Comparison of ENCODE assay signal across 8 cellular contexts in the genomic region with DNA sequence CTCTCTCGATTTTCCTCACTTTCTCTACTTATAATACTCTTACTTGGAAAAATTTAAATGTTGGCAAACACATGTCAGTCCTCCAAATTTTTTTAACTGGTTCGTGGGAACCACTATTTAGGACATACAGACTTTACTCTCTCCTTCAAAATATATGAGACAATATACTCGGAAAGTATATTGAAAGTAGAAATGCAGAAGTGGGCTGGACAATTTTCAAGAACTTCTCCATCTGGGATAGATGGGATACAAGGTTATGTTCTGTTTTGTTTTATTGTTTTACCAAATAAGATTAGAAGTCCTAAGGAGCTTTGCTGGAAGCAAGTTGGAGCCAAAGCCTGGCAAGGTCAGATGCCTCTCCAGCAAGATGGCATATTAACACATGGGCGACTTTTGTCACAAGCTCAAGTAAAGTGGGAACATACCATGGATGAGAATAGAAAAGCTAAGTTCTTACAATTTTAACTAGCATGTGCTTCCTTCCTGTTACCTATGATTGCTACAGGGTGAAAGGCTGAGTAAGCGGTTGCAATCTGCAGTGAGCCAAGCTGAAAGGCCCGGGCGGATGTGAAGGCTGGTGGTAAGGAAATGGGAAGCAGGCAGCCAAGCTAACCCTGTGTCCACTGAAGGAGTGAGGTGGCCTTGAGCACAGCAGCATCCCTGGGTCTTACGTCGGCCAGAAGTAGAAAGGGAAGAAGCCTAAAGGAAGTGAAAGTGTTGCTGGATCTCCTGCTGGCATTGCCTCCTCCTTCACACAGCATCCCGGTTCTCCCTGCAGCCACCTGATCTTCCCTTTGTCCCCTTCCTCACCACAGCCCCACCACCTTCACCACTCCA. TPM values are rescaled to one million over a fixed set of nuclear protein-coding genes. Genes with fewer than 3 reads are reported as not detected.
A peak's percentile ranks its signal among the peaks of the same experiment; 100 is the strongest.
DNase-seq lines count a peak whose midpoint lies in the region; ATAC-seq and TF ChIP-seq lines count a peak whose summit lies in the region.

No MANE protein-coding gene starts in this region.

- peaks cover 0 to 100% (median 41%) of the 10 kb centered on the region in 4 donors for H3K4me1 ChIP-seq in tibial artery

- no peak overlapping the region for H3K4me3 ChIP-seq in tibial artery

- H3K27ac Mint-ChIP-seq in activated naive CD4-positive, alpha-beta T cell treated with anti-CD3 and anti-CD28 coated beads, Interleukin-2, amount 50 U/mL, for 24 hours: peak overlapping the region; percentile 93

- peaks cover 0 to 5% (median 0%) of the 10 kb centered on the region in 3 donors for H3K36me3 ChIP-seq in tibial artery

- no peaks in the 10 kb centered on the region for H3K9me3 ChIP-seq in tibial artery

- intact Hi-C loops in tibial artery (cut with DNase I; ENCODE audit: low total_unique reads): no loop called here

- peak; percentile 43 for ATAC-seq in GM19043 (IDR thresholded peaks at IDR 0.05; ENCODE audit: low read depth, unreplicated experiment)
- no peak for ATAC-seq in HG02938 (IDR thresholded peaks at IDR 0.05; ENCODE audit: unreplicated experiment)
- no peak for ATAC-seq in HG03039 (IDR thresholded peaks at IDR 0.05; ENCODE audit: unreplicated experiment)

- H3K27me3 Mint-ChIP-seq in activated naive CD4-positive, alpha-beta T cell treated with anti-CD3 and anti-CD28 coated beads, Interleukin-2, amount 50 U/mL, for 24 hours: no peaks in the 10 kb centered on the region

- no peak for TF ChIP-seq CTCF in tibial artery (IDR thresholded peaks at IDR 0.05)

- DNase-seq in NAMALWA (ENCODE audit: low spot score) (peak; percentile 52), lung microvascular endothelial cell (ENCODE audit: low read depth in 2 of 2) (peak; percentile 25 to 92), tibial artery (peak; percentile 70 to 78), NCI-H1092 treated with DMSO at 0.1 percent for 48 hours (lab: John Stamatoyannopoulos, UW) (no peak)

- peaks cover 4% of the 10 kb centered on the region for H3K36me3 Mint-ChIP-seq in activated naive CD4-positive, alpha-beta T cell treated with anti-CD3 and anti-CD28 coated beads, Interleukin-2, amount 50 U/mL, for 24 hours

- peak overlapping the region; percentile 65 for H3K4me3 Mint-ChIP-seq in activated naive CD4-positive, alpha-beta T cell treated with anti-CD3 and anti-CD28 coated beads, Interleukin-2, amount 50 U/mL, for 24 hours

- H3K9me3 Mint-ChIP-seq in activated naive CD4-positive, alpha-beta T cell treated with anti-CD3 and anti-CD28 coated beads, Interleukin-2, amount 50 U/mL, for 24 hours: no peaks in the 10 kb centered on the region

- H3K4me1 Mint-ChIP-seq in activated naive CD4-positive, alpha-beta T cell treated with anti-CD3 and anti-CD28 coated beads, Interleukin-2, amount 50 U/mL, for 24 hours: peaks cover 75% of the 10 kb centered on the region

- peak overlapping the region in 1 of 2 donors; percentile 17 for H3K27ac ChIP-seq in tibial artery

- H3K27me3 ChIP-seq in tibial artery: no peaks in the 10 kb centered on the region

RNA-seq across cellular contexts. Expression of a gene that starts 7.1 kb away (rescaled TPM):
- total RNA-seq in lung microvascular endothelial cell: 2.2 and 3.3 TPM in 2 replicates

RNA-seq across cellular contexts. Expression of a gene that starts 37.3 kb away (rescaled TPM):
- total RNA-seq in lung microvascular endothelial cell: 5.0 and 5.4 TPM in 2 replicates
